In genomic region chr6:114862809-114863208, GRCh38 we compare ENCODE assay signal across 18 cellular contexts.
A peak's percentile ranks its signal among the peaks of the same experiment; 100 is the strongest.
DNase-seq lines count a peak whose midpoint lies in the region; ATAC-seq and TF ChIP-seq lines count a peak whose summit lies in the region.
"Had no signal": no experiment of that assay in that cellular context is flagged by ENCODE, and none has a peak within 500 bp of the region (broad histone marks: within the 10 kb centered on the region; RNA-seq: fewer than 3 reads in every experiment).

No MANE protein-coding gene starts in this region.

- DNase-seq in NCI-H1436 (lab: John Stamatoyannopoulos, UW), result peak; percentile 13
- DNase-seq in NCI-H1436 treated with DMSO at 0.1 percent for 48 hours (lab: John Stamatoyannopoulos, UW), result no peak
- peak; percentile 32 for DNase-seq in LHCN-M2 (ENCODE audit: low read depth)
- peak; percentile 32 for DNase-seq in astrocyte of the hippocampus (ENCODE audit: low read depth, low spot score)
- DNase-seq in retinal pigment epithelial cell (ENCODE audit: low read depth), result peak; percentile 70
- DNase-seq in T1000 (lab: John Stamatoyannopoulos, UW), result no peak
- DNase-seq in A673 (ENCODE audit: low spot score), result no peak
- DNase-seq: 8988T, Calu3, DND-41, GDM1, HFFc6, NCI-H1092 treated with DMSO at 0.1 percent for 48 hours, NCI-H187 treated with DMSO at 0.1 percent for 48 hours, NCI-H2171 treated with DMSO at 0.1 percent for 48 hours, NCI-H510A, SW 1271 had no signal

- TF ChIP-seq CTCF in retinal pigment epithelial cell (conservative IDR thresholded peaks at IDR 0.05; ENCODE audit: low read depth, low read length), result no peak
- no peak for TF ChIP-seq CTCF in A673 (conservative IDR thresholded peaks at IDR 0.05; ENCODE audit: low read depth, low read length)

- intact Hi-C loops in A673 (cut with micrococcal nuclease; ENCODE audit: unreplicated experiment), result no loop called here

- no peaks in the 10 kb centered on the region for H3K36me3 ChIP-seq in A673 (ENCODE audit: insufficient read depth, low read length, poor library complexity, severe bottlenecking)

- BruUV-seq in A673 (replicated peaks; lab: Mats Ljungman, UMichigan), result no TSS peak

- no peaks in the 10 kb centered on the region for H3K4me1 ChIP-seq in A673 (ENCODE audit: insufficient read depth, low read length, poor library complexity, severe bottlenecking)

- no peak for ATAC-seq in HG02623 (IDR thresholded peaks at IDR 0.05; ENCODE audit: unreplicated experiment)

- CTCF ChIA-PET in A673 (lab: Charles Lee), result no interaction called here

- no peaks in the 10 kb centered on the region for H3K27me3 ChIP-seq in A673 (replicated peaks; ENCODE audit: insufficient read depth, low read depth, low read length, poor library complexity)

- no peak overlapping the region for H3K27ac ChIP-seq in A673 (ENCODE audit: low read depth, low read length, poor library complexity, severe bottlenecking)

- no peaks in the 10 kb centered on the region for H3K9me3 ChIP-seq in A673 (ENCODE audit: low read depth, low read length, poor library complexity, severe bottlenecking)

- H3K4me3 ChIP-seq in retinal pigment epithelial cell (ENCODE audit: low read length), result no peak overlapping the region
- no peak overlapping the region for H3K4me3 ChIP-seq in A673 (ENCODE audit: low read depth, low read length, poor library complexity, severe bottlenecking)

- POLR2A ChIA-PET in A673 (lab: Charles Lee; ENCODE audit: low non-redundant PET), result no interaction called here

Comparison
In these comparisons a context has a peak if more than half of its experiments do, and no peak if none do; other contexts are left out.
1. DNase-seq: peak in NCI-H1436 (single experiment), LHCN-M2 (single experiment), astrocyte of the hippocampus (single experiment) and retinal pigment epithelial cell (single experiment); none in NCI-H1436 treated with DMSO at 0.1 percent for 48 hours (single experiment), T1000 (single experiment) and A673 (single experiment).